17 cellular contexts compared by ENCODE assay signal in the genomic region with DNA sequence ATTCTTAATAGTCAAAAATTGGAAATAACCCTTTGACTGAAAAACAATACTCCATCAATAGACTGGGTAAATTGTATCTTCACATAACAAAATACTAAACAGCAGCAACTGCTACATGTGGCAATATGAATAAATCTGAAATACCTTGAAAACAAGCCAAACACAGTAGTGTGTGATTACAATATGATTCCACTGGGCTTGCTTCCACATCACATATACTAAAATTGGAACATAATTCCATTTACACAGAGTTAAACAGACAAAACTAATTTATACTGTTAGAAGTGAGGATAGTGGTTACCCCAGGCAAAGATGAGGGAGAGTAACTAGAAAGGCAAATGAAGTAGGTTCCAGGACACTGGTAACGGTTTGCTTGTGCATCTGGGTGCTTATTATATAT. TPM values are rescaled to one million over a fixed set of nuclear protein-coding genes. Genes with fewer than 3 reads are reported as not detected.
DNase-seq lines count a peak whose midpoint lies in the region; ATAC-seq and TF ChIP-seq lines count a peak whose summit lies in the region.
"Had no signal": no experiment of that assay in that cellular context is flagged by ENCODE, and none has a peak within 500 bp of the region (broad histone marks: within the 10 kb centered on the region; RNA-seq: fewer than 3 reads in every experiment).

No MANE protein-coding gene starts in this region.

- TF ChIP-seq CTCF in SK-N-SH (IDR thresholded peaks at IDR 0.05) (no peak), choroid plexus epithelial cell (conservative IDR thresholded peaks at IDR 0.05; ENCODE audit: low read depth, low read length) (no peak), fibroblast of the aortic adventitia (IDR thresholded peaks at IDR 0.05; ENCODE audit: insufficient read depth, low read length) (no peak)

- H3K4me2 ChIP-seq in SK-N-SH = no peak overlapping the region

- no peak for TF ChIP-seq EP300 in SK-N-SH (IDR thresholded peaks at IDR 0.05; ENCODE audit: borderline replicate concordance in 1 of 2, low read depth in 1 of 2, low read length in 1 of 2)

- H3F3A ChIP-seq in SK-N-SH (replicated peaks; ENCODE audit: insufficient read depth) = no peaks in the 10 kb centered on the region

- H3K4me3 ChIP-seq in SK-N-SH (ENCODE audit: low read depth in 2 of 2, low read length in 1 of 2) (no peak overlapping the region), choroid plexus epithelial cell (ENCODE audit: low read depth, low read length) (no peak overlapping the region), fibroblast of the aortic adventitia (ENCODE audit: low read depth, low read length) (no peak overlapping the region)
- H3K4me3 ChIP-seq: Peyer's patch had no signal

- ATAC-seq in SK-N-SH treated with all-trans-retinoic acid at 6 μM for 48 hours = peak; percentile 44; the same call in 2 of the 3 replicates
- no peak for ATAC-seq in GM21529 (IDR thresholded peaks at IDR 0.05; ENCODE audit: unreplicated experiment)

- H4K20me1 ChIP-seq in SK-N-SH (ENCODE audit: insufficient read depth) = peaks cover 73% of the 10 kb centered on the region

- no peak overlapping the region for H3K9ac ChIP-seq in SK-N-SH

- H3K36me3 ChIP-seq in SK-N-SH (replicated peaks in 1 of 2; ENCODE audit: control insufficient read depth in 1 of 2, insufficient read depth in 2 of 2, low read length in 1 of 2) = peaks cover 0 to 17% of the 10 kb centered on the region in 2 experiments
- H3K36me3 ChIP-seq: Peyer's patch had no signal

- peaks cover 4 to 8% of the 10 kb centered on the region in 2 experiments; a peak in 3 of 4 replicates for H3K4me1 ChIP-seq in SK-N-SH (ENCODE audit: control insufficient read depth in 1 of 2, insufficient read depth in 2 of 2, low read depth in 1 of 2, low read length in 1 of 2)
- H3K4me1 ChIP-seq: Peyer's patch had no signal

- no peaks in the 10 kb centered on the region for H3K9me3 ChIP-seq in SK-N-SH
- H3K9me3 ChIP-seq: Peyer's patch had no signal

- no peak overlapping the region for H3K27ac ChIP-seq in SK-N-SH (ENCODE audit: low read depth in 2 of 2, low read length in 1 of 2)
- H3K27ac ChIP-seq in temporal lobe (ENCODE audit: low read depth, low read length) = peak overlapping the region; percentile 10
- H3K27ac ChIP-seq: Peyer's patch had no signal

- no peak for DNase-seq in SK-N-SH
- DNase-seq in choroid plexus epithelial cell (ENCODE audit: low read depth) = peak; percentile 20
- peak; percentile 52 for DNase-seq in fibroblast of the aortic adventitia (ENCODE audit: low read depth)
- DNase-seq in AG20443 (ENCODE audit: low spot score) = no peak
- no peak for DNase-seq in iPS-NIHi7 (ENCODE audit: extremely low spot score)
- DNase-seq: EL, GOT3, MV-4-11, NCI-H1105 treated with DMSO at 0.1 percent for 48 hours, NCI-H2029 treated with DMSO at 0.1 percent for 48 hours, NCI-H345, NCI-H524, NCI-H774, Peyer's patch had no signal

- no peaks in the 10 kb centered on the region for H3K27me3 ChIP-seq in SK-N-SH (ENCODE audit: insufficient read depth)
- H3K27me3 ChIP-seq: Peyer's patch had no signal

- 89% methylated on average over 1 of the region's 1 CpG for WGBS in SK-N-SH (ENCODE audit: low lambda C conversion rate)

- no peak for TF ChIP-seq RAD21 in SK-N-SH (IDR thresholded peaks at IDR 0.05; ENCODE audit: low read length)

- CTCF ChIA-PET in SK-N-SH (lab: Yijun Ruan, JAX) = no interaction called here

- POLR2A ChIA-PET in SK-N-SH (lab: Yijun Ruan, JAX) = no interaction called here

- H2AFZ ChIP-seq in SK-N-SH (ENCODE audit: low read depth) = no peak overlapping the region

- no peaks in the 10 kb centered on the region for H3K9me2 ChIP-seq in SK-N-SH

- peaks cover 93% of the 10 kb centered on the region for H3K79me2 ChIP-seq in SK-N-SH (ENCODE audit: insufficient read depth)

TF ChIP-seq in SK-N-SH treated with all-trans-retinoic acid at 6 μM for 48 hours, 23 proteins besides CTCF, POLR2A, EP300 and RAD21 (continues in another document):
- TF ChIP-seq, protein P1, sequence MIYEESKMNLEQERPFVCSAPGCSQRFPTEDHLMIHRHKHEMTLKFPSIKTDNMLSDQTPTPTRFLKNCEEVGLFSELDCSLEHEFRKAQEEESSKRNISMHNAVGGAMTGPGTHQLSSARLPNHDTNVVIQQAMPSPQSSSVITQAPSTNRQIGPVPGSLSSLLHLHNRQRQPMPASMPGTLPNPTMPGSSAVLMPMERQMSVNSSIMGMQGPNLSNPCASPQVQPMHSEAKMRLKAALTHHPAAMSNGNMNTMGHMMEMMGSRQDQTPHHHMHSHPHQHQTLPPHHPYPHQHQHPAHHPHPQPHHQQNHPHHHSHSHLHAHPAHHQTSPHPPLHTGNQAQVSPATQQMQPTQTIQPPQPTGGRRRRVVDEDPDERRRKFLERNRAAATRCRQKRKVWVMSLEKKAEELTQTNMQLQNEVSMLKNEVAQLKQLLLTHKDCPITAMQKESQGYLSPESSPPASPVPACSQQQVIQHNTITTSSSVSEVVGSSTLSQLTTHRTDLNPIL (CRISPR knock-in tag; IDR thresholded peaks at IDR 0.05; ENCODE audit: low read depth) = no peak
- TF ChIP-seq, protein P2, sequence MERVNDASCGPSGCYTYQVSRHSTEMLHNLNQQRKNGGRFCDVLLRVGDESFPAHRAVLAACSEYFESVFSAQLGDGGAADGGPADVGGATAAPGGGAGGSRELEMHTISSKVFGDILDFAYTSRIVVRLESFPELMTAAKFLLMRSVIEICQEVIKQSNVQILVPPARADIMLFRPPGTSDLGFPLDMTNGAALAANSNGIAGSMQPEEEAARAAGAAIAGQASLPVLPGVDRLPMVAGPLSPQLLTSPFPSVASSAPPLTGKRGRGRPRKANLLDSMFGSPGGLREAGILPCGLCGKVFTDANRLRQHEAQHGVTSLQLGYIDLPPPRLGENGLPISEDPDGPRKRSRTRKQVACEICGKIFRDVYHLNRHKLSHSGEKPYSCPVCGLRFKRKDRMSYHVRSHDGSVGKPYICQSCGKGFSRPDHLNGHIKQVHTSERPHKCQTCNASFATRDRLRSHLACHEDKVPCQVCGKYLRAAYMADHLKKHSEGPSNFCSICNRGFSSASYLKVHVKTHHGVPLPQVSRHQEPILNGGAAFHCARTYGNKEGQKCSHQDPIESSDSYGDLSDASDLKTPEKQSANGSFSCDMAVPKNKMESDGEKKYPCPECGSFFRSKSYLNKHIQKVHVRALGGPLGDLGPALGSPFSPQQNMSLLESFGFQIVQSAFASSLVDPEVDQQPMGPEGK (CRISPR knock-in tag; IDR thresholded peaks at IDR 0.05; ENCODE audit: borderline replicate concordance) = no peak
- TF ChIP-seq ZNF8 (CRISPR knock-in tag; IDR thresholded peaks at IDR 0.05) = no peak
- TF ChIP-seq RARB (CRISPR knock-in tag; IDR thresholded peaks at IDR 0.05) = no peak
- no peak for TF ChIP-seq ZC3H10 (CRISPR knock-in tag; IDR thresholded peaks at IDR 0.05)
- TF ChIP-seq ZNF565 (CRISPR knock-in tag; conservative IDR thresholded peaks at IDR 0.05; ENCODE audit: low read depth) = no peak
- TF ChIP-seq BACH2 (CRISPR knock-in tag; IDR thresholded peaks at IDR 0.05; ENCODE audit: borderline replicate concordance) = no peak
- TF ChIP-seq GLIS3 (CRISPR knock-in tag; IDR thresholded peaks at IDR 0.05) = no peak
- TF ChIP-seq PPARA (CRISPR knock-in tag; IDR thresholded peaks at IDR 0.05; ENCODE audit: borderline replicate concordance) = no peak
- no peak for TF ChIP-seq ZFP30 (CRISPR knock-in tag; IDR thresholded peaks at IDR 0.05)
- no peak for TF ChIP-seq ZNF70 (CRISPR knock-in tag; IDR thresholded peaks at IDR 0.05)

TF ChIP-seq in SK-N-SH, 30 proteins besides CTCF, POLR2A, EP300 and RAD21:
- no peak for TF ChIP-seq MEF2A (IDR thresholded peaks at IDR 0.05; ENCODE audit: borderline replicate concordance, low read depth)
- no peak for TF ChIP-seq FOXJ3 (CRISPR knock-in tag; IDR thresholded peaks at IDR 0.05)
TF ChIP-seq in SK-N-SH: peak in this region for 0.

RNA-seq across cellular contexts. Expression of a gene that starts 20.4 kb away (rescaled TPM):
- 2.4 and 3.7 TPM in 2 replicates for polyA plus RNA-seq in SK-N-SH (2012; rRNA removed)
- 3.4 and 3.6 TPM in 2 replicates for polyA plus RNA-seq in SK-N-SH (2012; cell fraction: cytosol; rRNA removed)
- polyA plus RNA-seq in SK-N-SH (2012; cell fraction: nucleus; rRNA removed) = 5.2 and 8.3 TPM in 2 replicates
- total RNA-seq in fibroblast of the aortic adventitia (ENCODE audit: low replicate concordance) (99.9 and 125 TPM in 2 replicates), temporal lobe (50.4 TPM)

Comparison
In these comparisons a context has a peak if more than half of its experiments do, and no peak if none do; other contexts are left out.
1. DNase-seq: peak in choroid plexus epithelial cell (single experiment) and fibroblast of the aortic adventitia (single experiment); none in SK-N-SH (single experiment), AG20443 (single experiment) and iPS-NIHi7 (single experiment).